9 cellular contexts compared by ENCODE assay signal in the genomic region with DNA sequence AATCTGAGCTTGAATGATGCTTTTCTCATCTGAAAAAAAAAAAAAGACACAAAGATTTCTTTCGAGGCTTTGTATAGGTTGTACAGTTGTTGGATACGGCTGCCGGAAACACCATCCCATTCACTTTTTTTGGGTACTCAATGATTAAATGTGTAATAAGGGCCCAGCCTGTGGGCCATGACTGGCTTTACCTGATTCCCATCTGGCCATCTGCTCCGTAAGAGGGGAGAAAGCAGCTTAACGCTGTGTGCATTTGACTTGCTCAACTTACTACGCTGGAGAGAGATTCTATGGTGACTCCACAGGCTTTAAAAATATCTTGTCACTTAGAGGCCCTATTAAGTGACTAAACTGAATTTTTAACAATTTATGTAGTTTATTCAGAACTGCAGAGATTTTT. TPM values are rescaled to one million over a fixed set of nuclear protein-coding genes. Genes with fewer than 3 reads are reported as not detected.
DNase-seq lines count a peak whose midpoint lies in the region; ATAC-seq and TF ChIP-seq lines count a peak whose summit lies in the region.
"Had no signal": no experiment of that assay in that cellular context is flagged by ENCODE, and none has a peak within 500 bp of the region (broad histone marks: within the 10 kb centered on the region; RNA-seq: fewer than 3 reads in every experiment).

No MANE protein-coding gene starts in this region.

- 63 to 73% (median 67%) methylated on average over 6 of the region's 6 CpGs for WGBS in spleen, 5 donors

- TSS peak; percentile 60 for BruUV-seq in HCT116 (replicated peaks; lab: Mats Ljungman, UMichigan)

- DNase-seq in HCT116 (ENCODE audit: low read depth, low spot score), result no peak
- DNase-seq in foreskin keratinocyte, result no peak
- DNase-seq in spleen, result no peak
- DNase-seq in DMS79 (lab: John Stamatoyannopoulos, UW), result no peak
- DNase-seq in GM03348 (ENCODE audit: low spot score), result no peak

- RAD21 ChIA-PET in HCT116 (lab: Charles Lee; ENCODE audit: low non-redundant PET in 1 of 2, low total read pairs in 2 of 2, uncharacterized antibody in 2 of 2, unreplicated experiment in 2 of 2), result no interaction called here

- CTCF ChIA-PET in HCT116 (lab: Charles Lee), result no interaction called here

- H3K9me2 ChIP-seq in HCT116 (ENCODE audit: insufficient read depth), result no peaks in the 10 kb centered on the region

- no peaks in the 10 kb centered on the region for H4K20me1 ChIP-seq in HCT116 (ENCODE audit: insufficient read depth)

- intact Hi-C loops in HCT116 (cut with micrococcal nuclease), result loop anchor here (10.0 kb wide), 2 partner anchors 153 to 183 kb away; partner anchors contain the start of gene MUC16
- intact Hi-C loops in spleen (cut with DNase I; ENCODE audit: low total_unique reads), result no loop called here

- no peaks in the 10 kb centered on the region for H3K9me3 ChIP-seq in HCT116 (ENCODE audit: control insufficient read depth in 1 of 2, insufficient read depth in 1 of 2, low read depth in 1 of 2, low read length in 2 of 2)
- H3K9me3 ChIP-seq in spleen, result peaks cover 0 to 14% (median 0%) of the 10 kb centered on the region in 8 donors

- H3K4me2 ChIP-seq in HCT116 (ENCODE audit: low read length), result peak overlapping the region; percentile 98

- peak overlapping the region; percentile 93 for H3K9ac ChIP-seq in HCT116 (ENCODE audit: low read length)

- H3K27ac ChIP-seq in HCT116 (ENCODE audit: low read depth, low read length) (peak overlapping the region; percentile 89; the same call in 1 of the 2 replicates), foreskin keratinocyte (peak overlapping the region; percentile 71), spleen (peak overlapping the region; percentile 95 to 98 (median 98))
- H3K27ac ChIP-seq: cardiac muscle cell had no signal

- no peaks in the 10 kb centered on the region for H3K36me3 ChIP-seq in HCT116 (ENCODE audit: control insufficient read depth in 1 of 2, insufficient read depth in 2 of 2, low read length in 2 of 2)
- H3K36me3 ChIP-seq in spleen, result peaks cover 0 to 32% (median 3%) of the 10 kb centered on the region in 6 donors
- H3K36me3 ChIP-seq: cardiac muscle cell had no signal

- ATAC-seq in HCT116 (no peak), foreskin keratinocyte (no peak), HG02981 (IDR thresholded peaks at IDR 0.05; ENCODE audit: unreplicated experiment) (no peak), HG03460 (IDR thresholded peaks at IDR 0.05; ENCODE audit: unreplicated experiment) (no peak)

- TF ChIP-seq RAD21 in HCT116 (IDR thresholded peaks at IDR 0.05; ENCODE audit: low read depth), result no peak

- no peak overlapping the region for H2AFZ ChIP-seq in HCT116 (ENCODE audit: low read depth, low read length, poor library complexity, severe bottlenecking)

- H3K4me1 ChIP-seq in HCT116 (ENCODE audit: control insufficient read depth in 1 of 2, insufficient read depth in 2 of 2, low read length in 2 of 2) (peaks cover 5 to 19% of the 10 kb centered on the region in 2 experiments; a peak in 2 of 4 replicates), foreskin keratinocyte (no peaks in the 10 kb centered on the region), spleen (peaks cover 6 to 23% (median 12%) of the 10 kb centered on the region in 6 donors)

- TF ChIP-seq POLR2A in HCT116 (IDR thresholded peaks at IDR 0.05; ENCODE audit: borderline replicate concordance, extremely low read depth, insufficient read depth, insufficient read length) (no peak), spleen (IDR thresholded peaks at IDR 0.05) (no peak)

- no peaks in the 10 kb centered on the region for H3K79me2 ChIP-seq in HCT116 (ENCODE audit: insufficient read depth, low read length)

- POLR2A ChIA-PET in HCT116 (lab: Charles Lee), result no interaction called here

- TF ChIP-seq CTCF in HCT116 (IDR thresholded peaks at IDR 0.05 in 2 of 3, conservative IDR thresholded peaks at IDR 0.05 in 1 of 3; ENCODE audit: borderline replicate concordance in 1 of 3, insufficient read depth in 1 of 3, low read depth in 2 of 3, low read length in 2 of 3), result no peak
- TF ChIP-seq CTCF in WI38 (IDR thresholded peaks at IDR 0.05; ENCODE audit: low read depth, low read length), result no peak
- TF ChIP-seq CTCF in foreskin keratinocyte (conservative IDR thresholded peaks at IDR 0.05), result no peak
- TF ChIP-seq CTCF in spleen (IDR thresholded peaks at IDR 0.05 in 8 of 11, conservative IDR thresholded peaks at IDR 0.05 in 3 of 11), result no peak

- H3K27me3 ChIP-seq in HCT116 (ENCODE audit: insufficient read depth, low read length), result no peaks in the 10 kb centered on the region
- no peaks in the 10 kb centered on the region for H3K27me3 ChIP-seq in foreskin keratinocyte
- no peaks in the 10 kb centered on the region for H3K27me3 ChIP-seq in spleen (replicated peaks in 1 of 7)
- H3K27me3 ChIP-seq: cardiac muscle cell had no signal

- H3K4me3 ChIP-seq in HCT116 (replicated peaks in 1 of 2; ENCODE audit: low read depth in 1 of 2, low read length in 2 of 2), result peak overlapping the region; percentile 58 to 95
- H3K4me3 ChIP-seq in WI38 (ENCODE audit: low read depth, low read length), result peak overlapping the region; percentile 71
- H3K4me3 ChIP-seq in spleen, result peak overlapping the region; percentile 68 to 91 (median 85)
- H3K4me3 ChIP-seq: cardiac muscle cell had no signal

TF ChIP-seq in HCT116, 20 proteins besides CTCF, POLR2A, EP300 and RAD21:
- TF ChIP-seq REST (IDR thresholded peaks at IDR 0.05; ENCODE audit: low read depth) (no peak), EZH2 (IDR thresholded peaks at IDR 0.05) (no peak), SP1 (IDR thresholded peaks at IDR 0.05; ENCODE audit: low read depth) (no peak), FOSL1 (IDR thresholded peaks at IDR 0.05; ENCODE audit: low read depth) (no peak), EGR1 (IDR thresholded peaks at IDR 0.05; ENCODE audit: low read depth) (no peak), CEBPB (IDR thresholded peaks at IDR 0.05; ENCODE audit: low read depth) (no peak), JUND (IDR thresholded peaks at IDR 0.05) (no peak), YY1 (IDR thresholded peaks at IDR 0.05; ENCODE audit: extremely low read depth, insufficient replicate concordance, low read depth, low read length) (no peak), CBX3 (IDR thresholded peaks at IDR 0.05; ENCODE audit: low read depth) (no peak), SIN3A (IDR thresholded peaks at IDR 0.05; ENCODE audit: low read depth) (no peak), POLR2AphosphoS5 (IDR thresholded peaks at IDR 0.05; ENCODE audit: low read depth, low read length) (no peak), TCF7L2 (IDR thresholded peaks at IDR 0.05; ENCODE audit: borderline replicate concordance, extremely low read depth, insufficient read depth, insufficient read length) (no peak), ZNF274 (IDR thresholded peaks at IDR 0.05; ENCODE audit: low read depth, low read length) (no peak), ZFX (IDR thresholded peaks at IDR 0.05) (no peak)
- TF ChIP-seq, protein P1, sequence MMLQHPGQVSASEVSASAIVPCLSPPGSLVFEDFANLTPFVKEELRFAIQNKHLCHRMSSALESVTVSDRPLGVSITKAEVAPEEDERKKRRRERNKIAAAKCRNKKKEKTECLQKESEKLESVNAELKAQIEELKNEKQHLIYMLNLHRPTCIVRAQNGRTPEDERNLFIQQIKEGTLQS (IDR thresholded peaks at IDR 0.05), result no peak
- TF ChIP-seq, protein P2, sequence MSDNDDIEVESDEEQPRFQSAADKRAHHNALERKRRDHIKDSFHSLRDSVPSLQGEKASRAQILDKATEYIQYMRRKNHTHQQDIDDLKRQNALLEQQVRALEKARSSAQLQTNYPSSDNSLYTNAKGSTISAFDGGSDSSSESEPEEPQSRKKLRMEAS (IDR thresholded peaks at IDR 0.05), result no peak
TF ChIP-seq in HCT116: peak in this region for 0.

RNA-seq across cellular contexts. Expression of gene ZNF558, which starts 0.7 kb away (rescaled TPM):
- total RNA-seq in HCT116 (2021; ENCODE audit: unreplicated experiment), result 34.2 TPM
- polyA plus RNA-seq in HCT116 (2012), result 21.8 and 26.9 TPM in 2 replicates
- total RNA-seq in foreskin keratinocyte, result 10.8 and 11.5 TPM in 2 replicates
- polyA plus RNA-seq in foreskin keratinocyte, result 3.0 and 3.6 TPM in 2 replicates
- 10 to 100 TPM; 20.0 to 27.7 (median 22.5) TPM for total RNA-seq in spleen
- polyA plus RNA-seq in spleen, result 10 to 100 TPM; 13.1 to 14.1 (median 13.2) TPM
- total RNA-seq: cardiac muscle cell had no signal
- polyA plus RNA-seq: cardiac muscle cell had no signal

RNA-seq across cellular contexts. Expression of gene MBD3L1, which starts 0.8 kb away (rescaled TPM):
- not detected for total RNA-seq in HCT116 (2021; ENCODE audit: unreplicated experiment)
- polyA plus RNA-seq in HCT116 (2012), result not detected in 2 replicates
- total RNA-seq in foreskin keratinocyte, result not detected in 2 replicates
- not detected in 2 replicates for polyA plus RNA-seq in foreskin keratinocyte
- total RNA-seq in spleen, result not detected
- not detected for polyA plus RNA-seq in spleen
- total RNA-seq: cardiac muscle cell had no signal
- polyA plus RNA-seq: cardiac muscle cell had no signal
